10 cellular contexts compared by ENCODE assay signal in genomic region chr7:149787428-149788299, GRCh38. TPM values are rescaled to one million over a fixed set of nuclear protein-coding genes. Genes with fewer than 3 reads are reported as not detected.
DNase-seq lines count a peak whose midpoint lies in the region; ATAC-seq and TF ChIP-seq lines count a peak whose summit lies in the region.
"Had no signal": no experiment of that assay in that cellular context is flagged by ENCODE, and none has a peak within 500 bp of the region (broad histone marks: within the 10 kb centered on the region; RNA-seq: fewer than 3 reads in every experiment).

No MANE protein-coding gene starts in this region.

- H3K4me3 ChIP-seq in PC-9 (no peak overlapping the region), cardiac muscle cell (no peak overlapping the region), suprapubic skin (peak overlapping the region; percentile 12)
- H3K4me3 ChIP-seq: esophagus muscularis mucosa, SJSA1 had no signal

- H3K79me2 ChIP-seq in PC-9 (ENCODE audit: low read depth): no peaks in the 10 kb centered on the region

- peak; percentile 29 for DNase-seq in activated naive CD4-positive, alpha-beta T cell treated with anti-CD3 and anti-CD28 coated beads for 36 hours
- DNase-seq in activated naive CD4-positive, alpha-beta T cell treated with anti-CD3 and anti-CD28 coated beads, Interleukin-2, amount 50 U/mL, for 16 hours: no peak
- peak in 1 of 2 experiments; percentile 52 for DNase-seq in PC-9
- peak; percentile 17 to 34 for DNase-seq in cardiac muscle cell (ENCODE audit: low read depth in 1 of 2, low spot score in 1 of 2)
- no peak for DNase-seq in suprapubic skin (ENCODE audit: low spot score in 2 of 2)
- no peak for DNase-seq in activated CD4-positive, CD25-positive, alpha-beta regulatory T cell (lab: John Stamatoyannopoulos, UW)
- no peak for DNase-seq in activated gamma-delta T cell treated with Interleukin-2 at 50 U/mL for 16 hours

- WGBS in suprapubic skin: 9% methylated on average over 4 of the region's 35 CpGs

- H3K27me3 ChIP-seq in PC-9 (ENCODE audit: insufficient read depth, low read depth) (peaks cover 27% of the 10 kb centered on the region), cardiac muscle cell (peaks cover 35% of the 10 kb centered on the region), suprapubic skin (peaks cover 50% of the 10 kb centered on the region)

- no peaks in the 10 kb centered on the region for H3K9me3 ChIP-seq in PC-9 (ENCODE audit: insufficient read depth, low read depth)
- no peaks in the 10 kb centered on the region for H3K9me3 ChIP-seq in cardiac muscle cell (ENCODE audit: low read depth)
- no peaks in the 10 kb centered on the region for H3K9me3 ChIP-seq in suprapubic skin
- H3K9me3 ChIP-seq: esophagus muscularis mucosa, SJSA1 had no signal

- POLR2A ChIA-PET in PC-9 (lab: Charles Lee; ENCODE audit: unreplicated experiment): no interaction called here

- no peaks in the 10 kb centered on the region for H3K9me2 ChIP-seq in PC-9 (ENCODE audit: insufficient read depth)

- H3K4me1 Mint-ChIP-seq in activated naive CD4-positive, alpha-beta T cell treated with anti-CD3 and anti-CD28 coated beads for 36 hours (ENCODE audit: low read depth): peaks cover 3% of the 10 kb centered on the region

- no peak for TF ChIP-seq EP300 in suprapubic skin (IDR thresholded peaks at IDR 0.05)

- H3K4me2 ChIP-seq in PC-9: peak overlapping the region; percentile 64

- H3K36me3 ChIP-seq in PC-9 (ENCODE audit: low read depth): no peaks in the 10 kb centered on the region
- no peaks in the 10 kb centered on the region for H3K36me3 ChIP-seq in cardiac muscle cell
- no peaks in the 10 kb centered on the region for H3K36me3 ChIP-seq in suprapubic skin
- H3K36me3 ChIP-seq: esophagus muscularis mucosa, SJSA1 had no signal

- no peak for TF ChIP-seq POLR2A in suprapubic skin (IDR thresholded peaks at IDR 0.05)

- no TSS peak for BruUV-seq in PC-9 (replicated peaks; lab: Mats Ljungman, UMichigan)

- H3K27ac ChIP-seq in PC-9: no peak overlapping the region
- no peak overlapping the region for H3K27ac ChIP-seq in cardiac muscle cell
- no peak overlapping the region for H3K27ac ChIP-seq in suprapubic skin
- H3K27ac ChIP-seq: esophagus muscularis mucosa, SJSA1 had no signal

- no peaks in the 10 kb centered on the region for H3K9me3 Mint-ChIP-seq in activated naive CD4-positive, alpha-beta T cell treated with anti-CD3 and anti-CD28 coated beads for 36 hours

- CTCF ChIA-PET in activated naive CD4-positive, alpha-beta T cell treated with anti-CD3 and anti-CD28 coated beads for 36 hours (lab: Charles Lee): interaction anchor here (0.6 to 1.1 kb wide), 3 partner anchors 9 to 165 kb away, joined by 3 read pairs; no protein-coding TSS in a partner anchor
- CTCF ChIA-PET in PC-9 (lab: Charles Lee): interaction anchor here (0.6 to 1.1 kb wide), 2 partner anchors 19 to 95 kb away, joined by 3 to 4 read pairs; no protein-coding TSS in a partner anchor

- peak overlapping the region; percentile 44; the same call in 1 of the 2 replicates for H2AFZ ChIP-seq in PC-9

- TF ChIP-seq CTCF in PC-9 (conservative IDR thresholded peaks at IDR 0.05) (no peak; the same call in 1 of the 2 replicates), cardiac muscle cell (IDR thresholded peaks at IDR 0.05; ENCODE audit: low read depth, low read length) (peak; percentile 40), suprapubic skin (IDR thresholded peaks at IDR 0.05) (no peak)

- H3K36me3 Mint-ChIP-seq in activated naive CD4-positive, alpha-beta T cell treated with anti-CD3 and anti-CD28 coated beads for 36 hours (ENCODE audit: low read depth): no peaks in the 10 kb centered on the region

- H4K20me1 ChIP-seq in PC-9 (ENCODE audit: insufficient read depth): no peaks in the 10 kb centered on the region

- H3K27me3 Mint-ChIP-seq in activated naive CD4-positive, alpha-beta T cell treated with anti-CD3 and anti-CD28 coated beads for 36 hours (ENCODE audit: low read depth): peaks cover 14% of the 10 kb centered on the region

- H3F3A ChIP-seq in PC-9 (ENCODE audit: insufficient read depth, low read depth): no peaks in the 10 kb centered on the region

- no peak overlapping the region for H3K27ac Mint-ChIP-seq in activated naive CD4-positive, alpha-beta T cell treated with anti-CD3 and anti-CD28 coated beads for 36 hours

- H3K4me1 ChIP-seq in PC-9 (replicated peaks; ENCODE audit: insufficient read depth): no peaks in the 10 kb centered on the region
- no peaks in the 10 kb centered on the region for H3K4me1 ChIP-seq in cardiac muscle cell (ENCODE audit: low read depth)
- peaks cover 25% of the 10 kb centered on the region for H3K4me1 ChIP-seq in suprapubic skin
- H3K4me1 ChIP-seq: SJSA1 had no signal

- intact Hi-C loops in activated naive CD4-positive, alpha-beta T cell treated with anti-CD3 and anti-CD28 coated beads for 36 hours (cut with micrococcal nuclease): no loop called here
- intact Hi-C loops in PC-9 (cut with micrococcal nuclease; ENCODE audit: unreplicated experiment): no loop called here

- no peak overlapping the region for H3K4me3 Mint-ChIP-seq in activated naive CD4-positive, alpha-beta T cell treated with anti-CD3 and anti-CD28 coated beads for 36 hours

- no peak for ATAC-seq in HG03097 (IDR thresholded peaks at IDR 0.05; ENCODE audit: low FRiP score, unreplicated experiment)

RNA-seq across cellular contexts. Expression of gene ZNF467, which starts 14.3 kb away (rescaled TPM):
- under 1 TPM; 0.47 to 0.93 TPM for total RNA-seq in activated naive CD4-positive, alpha-beta T cell treated with anti-CD3 and anti-CD28 coated beads for 36 hours
- 6.6 and 10.3 TPM in 2 replicates for total RNA-seq in PC-9 (2021)
- total RNA-seq in cardiac muscle cell: 19.9 and 33.7 TPM in 2 replicates
- 27.7 and 34.1 TPM in 2 replicates for polyA plus RNA-seq in cardiac muscle cell
- total RNA-seq in suprapubic skin: 10 to 100 TPM in 1 of 4 donors, 1 to 10 TPM in 3; 2.9 to 10.8 (median 4.6) TPM
- total RNA-seq: SJSA1 had no signal

RNA-seq across cellular contexts. Expression of gene ZNF862, which starts 50.5 kb away (rescaled TPM):
- total RNA-seq in activated naive CD4-positive, alpha-beta T cell treated with anti-CD3 and anti-CD28 coated beads for 36 hours: 10 to 100 TPM; 17.6 to 19.4 TPM
- 42.4 and 43.6 TPM in 2 replicates for total RNA-seq in PC-9 (2021)
- 14.4 and 22.6 TPM in 2 replicates for total RNA-seq in cardiac muscle cell
- polyA plus RNA-seq in cardiac muscle cell: 8.7 and 8.9 TPM in 2 replicates
- 10 to 100 TPM; 18.4 to 61.1 (median 22.1) TPM for total RNA-seq in suprapubic skin

Comparison
In these comparisons a context has a peak if more than half of its experiments do, and no peak if none do; other contexts are left out.
1. DNase-seq: peak in activated naive CD4-positive, alpha-beta T cell treated with anti-CD3 and anti-CD28 coated beads for 36 hours (single experiment) and cardiac muscle cell (2 of 2); none in activated naive CD4-positive, alpha-beta T cell treated with anti-CD3 and anti-CD28 coated beads, Interleukin-2, amount 50 U/mL, for 16 hours (single experiment), suprapubic skin (0 of 2), activated CD4-positive, CD25-positive, alpha-beta regulatory T cell (0 of 4) and activated gamma-delta T cell treated with Interleukin-2 at 50 U/mL for 16 hours (single experiment).